10 cellular contexts compared by ENCODE assay signal in genomic region chr9:37707748-37708147, GRCh38. TPM values are rescaled to one million over a fixed set of nuclear protein-coding genes. Genes with fewer than 3 reads are reported as not detected.
"Had no signal": no experiment of that assay in that cellular context is flagged by ENCODE, and none has a peak within 500 bp of the region (broad histone marks: within the 10 kb centered on the region; RNA-seq: fewer than 3 reads in every experiment).

No MANE protein-coding gene starts in this region.

- H3K9me3 Mint-ChIP-seq: H9 had no signal

- H3K4me3 Mint-ChIP-seq: H9 had no signal

- ATAC-seq: K562 had no signal

- H3K4me3 ChIP-seq: GM23248, K562 had no signal

- H3K27ac ChIP-seq: GM23248, HL-60 had no signal

- H2AFZ ChIP-seq: GM23248 had no signal

- H3K9ac ChIP-seq: GM23248 had no signal

- H3K4me1 Mint-ChIP-seq: H9 had no signal

- DNase-seq: GM23248, H9, HCEC 1CT, IMR-90, KG1 had no signal

- FAIRE-seq: H1, H54, K562 had no signal

RNA-seq across cellular contexts. Expression of gene FRMPD1, which starts 57.0 kb away (rescaled TPM):
- total RNA-seq: GM23248, HT1080, IMR-90, K562 had no signal
- polyA plus RNA-seq: GM23248, IMR-90, K562 had no signal
